In the genomic region with DNA sequence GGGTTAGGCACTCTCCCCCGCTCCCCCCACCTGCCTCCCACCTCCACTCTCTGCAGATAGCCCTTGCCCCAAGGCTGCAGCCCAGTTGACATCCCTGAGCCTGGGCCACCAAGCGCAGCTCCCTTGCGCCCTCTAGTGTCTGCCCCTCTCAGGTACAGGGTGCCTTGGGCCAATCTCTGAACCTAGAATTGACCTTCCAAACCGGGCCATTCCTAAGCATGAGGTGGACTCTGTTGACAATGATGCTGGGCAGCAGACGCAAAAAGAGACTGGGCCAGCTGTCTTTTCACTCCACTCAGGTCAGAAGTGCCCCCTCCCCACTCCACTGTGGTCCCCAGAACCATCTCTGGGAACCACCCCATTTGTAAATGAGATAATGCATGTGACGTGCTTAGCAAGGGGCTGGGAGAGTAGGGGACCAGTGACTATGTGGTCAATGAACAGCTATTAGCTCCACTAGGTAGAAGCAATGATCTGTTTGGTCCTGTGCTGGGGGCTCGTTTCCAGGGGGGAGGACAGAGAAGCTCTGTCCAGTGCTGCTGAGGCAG, we compare ENCODE assay signal across 8 cellular contexts. TPM values are rescaled to one million over a fixed set of nuclear protein-coding genes. Genes with fewer than 3 reads are reported as not detected.
DNase-seq lines count a peak whose midpoint lies in the region; ATAC-seq, FAIRE-seq and TF ChIP-seq lines count a peak whose summit lies in the region.

No MANE protein-coding gene starts in this region.

- H3K79me1 ChIP-seq in H1 (ENCODE audit: low read depth, low read length), result no peaks in the 10 kb centered on the region

- TF ChIP-seq POLR2A in A549 (IDR thresholded peaks at IDR 0.05; ENCODE audit: low read length) (no peak), GM12892 (IDR thresholded peaks at IDR 0.05; ENCODE audit: low read depth, low read length) (no peak), H1 (IDR thresholded peaks at IDR 0.05; ENCODE audit: control extremely low read depth in 1 of 2, low read depth in 2 of 2, low read length in 2 of 2) (no peak)

- no peak overlapping the region for H4K8ac ChIP-seq in H1 (ENCODE audit: extremely low read depth, insufficient read depth, low read length)

- CTCF ChIA-PET in A549 (lab: Yijun Ruan, JAX), result interaction anchor here (0.5 to 2.8 kb wide), 44 partner anchors 8 to 856 kb away, joined by 3 to 36 read pairs (median 5); no protein-coding TSS in a partner anchor
- CTCF ChIA-PET in activated CD8-positive, alpha-beta T cell treated with anti-CD3 and anti-CD28 coated beads for 36 hours (lab: Charles Lee), result interaction anchor here (0.7 to 1.7 kb wide), 19 partner anchors 9 to 763 kb away, joined by 3 to 14 read pairs (median 3); a partner anchor contains a TSS
- CTCF ChIA-PET in H1 (lab: Charles Lee; ENCODE audit: partially characterized antibody), result interaction anchor here (0.5 to 2.4 kb wide), 25 partner anchors 8 to 738 kb away, joined by 3 to 12 read pairs (median 4); a partner anchor contains a TSS

- H3K27ac ChIP-seq in A549 (peak overlapping the region; percentile 70 to 87), H1 (ENCODE audit: low read depth, low read length) (no peak overlapping the region)

- no peak for FAIRE-seq in A549 (lab: Jason Lieb, UNC)
- peak; percentile 63 for FAIRE-seq in GM12892 (lab: Jason Lieb, UNC)
- FAIRE-seq in H1 (lab: Jason Lieb, UNC), result no peak

- H3K4ac ChIP-seq in H1 (replicated peaks; ENCODE audit: insufficient read length, low read depth, low read length), result no peak overlapping the region

- no peaks in the 10 kb centered on the region for H3K27me3 Mint-ChIP-seq in activated CD8-positive, alpha-beta T cell treated with anti-CD3 and anti-CD28 coated beads for 36 hours

- H3K27me3 ChIP-seq in H1 (replicated peaks in 1 of 4; ENCODE audit: control insufficient read depth in 3 of 4, extremely low read depth in 1 of 4, insufficient read depth in 3 of 4, low read length in 3 of 4), result no peaks in the 10 kb centered on the region

- peak; percentile 94 for TF ChIP-seq CTCF in A549 (IDR thresholded peaks at IDR 0.05)
- peak; percentile 96 for TF ChIP-seq CTCF in activated CD8-positive, alpha-beta T cell treated with anti-CD3 and anti-CD28 coated beads for 36 hours (IDR thresholded peaks at IDR 0.05)
- peak; percentile 93 to 97 (median 97) for TF ChIP-seq CTCF in H1 (IDR thresholded peaks at IDR 0.05; ENCODE audit: control extremely low read depth in 1 of 3, insufficient read depth in 1 of 3, low read depth in 1 of 3, low read length in 3 of 3)

- no peaks in the 10 kb centered on the region for H3K9me3 ChIP-seq in A549
- H3K9me3 ChIP-seq in H1 (ENCODE audit: insufficient read depth in 2 of 2, low read depth in 1 of 2, low read length in 1 of 2), result no peaks in the 10 kb centered on the region

- H3K4me3 ChIP-seq in A549, result no peak overlapping the region
- no peak overlapping the region for H3K4me3 ChIP-seq in H1 (ENCODE audit: extremely low read depth in 1 of 4, insufficient read depth in 2 of 4, low read depth in 3 of 4, low read length in 4 of 4)

- no peak overlapping the region for H3K27ac Mint-ChIP-seq in activated CD8-positive, alpha-beta T cell treated with anti-CD3 and anti-CD28 coated beads for 36 hours

- H3K36me3 ChIP-seq in H1 (ENCODE audit: control insufficient read depth in 2 of 4, insufficient read depth in 4 of 4, low read length in 3 of 4), result no peaks in the 10 kb centered on the region

- H2BK120ac ChIP-seq in H1 (replicated peaks; ENCODE audit: low read depth, low read length), result no peak overlapping the region

- H3K23me2 ChIP-seq in H1 (ENCODE audit: low read depth, low read length), result no peaks in the 10 kb centered on the region

- H3K4me1 Mint-ChIP-seq in activated CD8-positive, alpha-beta T cell treated with anti-CD3 and anti-CD28 coated beads for 36 hours (ENCODE audit: low read depth), result peaks cover 41% of the 10 kb centered on the region

- no peak overlapping the region for H3K56ac ChIP-seq in H1 (replicated peaks; ENCODE audit: insufficient read length, low read depth, low read length)

- peak; percentile 75 to 92 for ATAC-seq in A549
- peak; percentile 72 for ATAC-seq in activated CD8-positive, alpha-beta T cell treated with anti-CD3 and anti-CD28 coated beads for 36 hours
- ATAC-seq in HG03432 (IDR thresholded peaks at IDR 0.05; ENCODE audit: unreplicated experiment), result no peak

- H2AK5ac ChIP-seq in H1 (ENCODE audit: low read depth, low read length), result no peak overlapping the region

- TF ChIP-seq RAD21 in A549 (conservative IDR thresholded peaks at IDR 0.05 in 1 of 2, IDR thresholded peaks at IDR 0.05 in 1 of 2) (peak; percentile 98 to 99), H1 (IDR thresholded peaks at IDR 0.05 in 1 of 2, conservative IDR thresholded peaks at IDR 0.05 in 1 of 2; ENCODE audit: low read depth in 2 of 2, low read length in 2 of 2) (peak; percentile 96 to 97)

- H3K14ac ChIP-seq in H1 (ENCODE audit: insufficient read length), result no peak overlapping the region

- WGBS in A549 (ENCODE audit: missing lambda C conversion rate), result 19% methylated on average over 7 of the region's 7 CpGs
- 52% methylated on average over 7 of the region's 7 CpGs; no CpG with 5 or more reads in 1 of the 2 experiments for WGBS in H1 (ENCODE audit: extremely low coverage in 1 of 2, insufficient coverage in 1 of 2, insufficient read length in 1 of 2, insufficient replicate concordance in 2 of 2, low coverage in 1 of 2, low lambda C conversion rate in 2 of 2, missing lambda C conversion rate in 1 of 2), 2 experiments

- no peak overlapping the region for H2BK20ac ChIP-seq in H1 (ENCODE audit: low read length)

- no peak overlapping the region for H3K9ac ChIP-seq in H1 (replicated peaks in 1 of 4; ENCODE audit: extremely low read depth in 1 of 4, low read depth in 3 of 4, low read length in 3 of 4)

- TF ChIP-seq EP300 in A549 (IDR thresholded peaks at IDR 0.05) (no peak), H1 (IDR thresholded peaks at IDR 0.05; ENCODE audit: borderline replicate concordance in 1 of 2, low read depth in 2 of 2, low read length in 2 of 2) (0 out of 3 replicates have a peak, but pooled peaks of 1 of the 2 experiments have one; percentile 47)

- H3K23ac ChIP-seq in H1 (ENCODE audit: insufficient read length), result no peak overlapping the region

- H3K4me2 ChIP-seq in A549, result no peak overlapping the region
- H3K4me2 ChIP-seq in H1 (ENCODE audit: insufficient read depth in 1 of 2, low read depth in 2 of 2, low read length in 2 of 2), result no peak overlapping the region

- DNase-seq in A549 (ENCODE audit: low read depth in 1 of 2, low spot score in 1 of 2), result peak; percentile 65 to 70
- peak; percentile 57 for DNase-seq in GM12892 (ENCODE audit: insufficient read length)
- DNase-seq in NCI-H345 (lab: John Stamatoyannopoulos, UW), result peak; percentile 52
- peak; percentile 91 for DNase-seq in activated CD8-positive, alpha-beta T cell treated with anti-CD3 and anti-CD28 coated beads for 36 hours
- DNase-seq in H1 (ENCODE audit: low read depth in 1 of 2, low spot score in 2 of 2), result peak; percentile 38 to 93
- peak; percentile 13 for DNase-seq in midbrain (lab: John Stamatoyannopoulos, UW)
- peak; percentile 80 for DNase-seq in stimulated activated CD8-positive, alpha-beta memory T cell treated with anti-CD3 and anti-CD28 coated beads, Interleukin-7, amount 100 ng/mL, for 24 hours (ENCODE audit: low read depth)

- peak overlapping the region; percentile 46; the same call in 1 of the 2 replicates for H2BK15ac ChIP-seq in H1 (ENCODE audit: low read length)

- H3K4me1 ChIP-seq in A549, result peaks cover 44% of the 10 kb centered on the region
- H3K4me1 ChIP-seq in H1 (replicated peaks in 1 of 4; ENCODE audit: control insufficient read depth in 3 of 4, insufficient read depth in 4 of 4, low read length in 3 of 4), result no peaks in the 10 kb centered on the region; a peak in 1 of 7 replicates

- H4K20me1 ChIP-seq in H1 (replicated peaks in 1 of 2; ENCODE audit: control insufficient read depth in 1 of 2, insufficient read depth in 2 of 2, low read length in 2 of 2), result peaks cover 0 to 2% of the 10 kb centered on the region in 2 experiments

- H3K36me3 Mint-ChIP-seq in activated CD8-positive, alpha-beta T cell treated with anti-CD3 and anti-CD28 coated beads for 36 hours (ENCODE audit: low read depth), result no peaks in the 10 kb centered on the region

- no peaks in the 10 kb centered on the region for H3K9me3 Mint-ChIP-seq in activated CD8-positive, alpha-beta T cell treated with anti-CD3 and anti-CD28 coated beads for 36 hours

- H2AFZ ChIP-seq in H1 (ENCODE audit: low read length), result no peak overlapping the region

- no peak overlapping the region for H2BK12ac ChIP-seq in H1 (ENCODE audit: low read depth, low read length)

- H2BK5ac ChIP-seq in H1 (ENCODE audit: low read depth, low read length), result no peak overlapping the region

- no peak overlapping the region for H4K91ac ChIP-seq in H1 (replicated peaks; ENCODE audit: insufficient read length, low read length)

- intact Hi-C loops in activated CD8-positive, alpha-beta T cell treated with anti-CD3 and anti-CD28 coated beads for 36 hours (cut with micrococcal nuclease), result loop anchor here (5.0 to 10.0 kb wide), 2 partner anchors 698 to 750 kb away; no protein-coding TSS in a partner anchor

- no peak overlapping the region for H3K18ac ChIP-seq in H1 (ENCODE audit: extremely low read depth, low read length)

- POLR2A ChIA-PET in A549 (lab: Yijun Ruan, JAX), result interaction anchor here (0.6 kb wide), 1 partner anchor 685 kb away, joined by 9 read pairs; no protein-coding TSS in a partner anchor
- POLR2A ChIA-PET in activated CD8-positive, alpha-beta T cell treated with anti-CD3 and anti-CD28 coated beads for 36 hours (lab: Charles Lee), result interaction anchor here (1.0 to 1.1 kb wide), 2 partner anchors 45 to 60 kb away, joined by 3 read pairs; a partner anchor contains a TSS
- POLR2A ChIA-PET in H1 (lab: Charles Lee; ENCODE audit: partially characterized antibody), result no interaction called here

- H4K5ac ChIP-seq in H1 (ENCODE audit: insufficient read length, low read depth, low read length), result no peak overlapping the region

- no peak overlapping the region for H3K4me3 Mint-ChIP-seq in activated CD8-positive, alpha-beta T cell treated with anti-CD3 and anti-CD28 coated beads for 36 hours

- H3K79me2 ChIP-seq in H1 (ENCODE audit: control insufficient read depth in 1 of 2, insufficient read depth in 2 of 2, low read length in 2 of 2), result no peaks in the 10 kb centered on the region

RNA-seq across cellular contexts. Expression of a gene that starts 43.3 kb away (rescaled TPM):
- 0.26 and 0.34 TPM in 2 replicates for polyA plus RNA-seq in A549 (2011; rRNA removed)
- polyA plus RNA-seq in A549 (2012; cell fraction: cytosol; rRNA removed), result 0.13 and 0.19 TPM in 2 replicates
- 0.37 and 0.75 TPM in 2 replicates for polyA plus RNA-seq in A549 (2012; cell fraction: nucleus; rRNA removed)
- polyA plus RNA-seq in A549 (2017; fragmentation: RNase III; extraction: RNeasy Plus Mini Kit Qiagen cat#74134 plus additional on column Dnase treatment), result 0.81 to 1.4 TPM (median 1.2 TPM) in 3 replicates
- 0.68 and 1.3 TPM in 2 replicates for polyA minus RNA-seq in A549 (2011; rRNA and poly(A)+ RNA removed)
- polyA plus RNA-seq in GM12892 (2012; ENCODE audit: missing spikeins), result 0.51 TPM
- total RNA-seq in activated CD8-positive, alpha-beta T cell treated with anti-CD3 and anti-CD28 coated beads for 36 hours, result under 1 TPM; 0.25 to 0.50 TPM
- total RNA-seq in H1 (2021; fragmentation: NEBNext Ultra II Directional; extraction: Animal tissue kit (Norgen Biotek cat#: 25700)), result 0.15 and 0.20 TPM in 2 replicates
- polyA plus RNA-seq in H1 (2011; rRNA removed), result 0.08 and 0.36 TPM in 2 replicates
- 0.16 TPM for polyA plus RNA-seq in H1 (2011; cell fraction: cytosol; rRNA removed)
- 0.16 TPM for polyA plus RNA-seq in H1 (2011; cell fraction: nucleus; rRNA removed)
- 0.08 to 0.33 TPM (median 0.25 TPM) in 4 replicates for polyA plus RNA-seq in H1 (2012, experiment 1 of 2)
- polyA plus RNA-seq in H1 (2012, experiment 2 of 2), result 0.05 TPM
- polyA plus RNA-seq in H1 (2013, experiment 1 of 2), result 0.20 TPM
- polyA plus RNA-seq in H1 (2013, experiment 2 of 2), result 0.11 TPM
- 0.28 and 0.83 TPM in 2 replicates for polyA minus RNA-seq in H1 (2011; rRNA and poly(A)+ RNA removed)
- not detected for polyA minus RNA-seq in H1 (2011; cell fraction: cytosol; rRNA and poly(A)+ RNA removed)
- 0.10 TPM for polyA minus RNA-seq in H1 (2011; cell fraction: nucleus; rRNA and poly(A)+ RNA removed)

RNA-seq across cellular contexts. Expression of a gene that starts 60.0 kb away (rescaled TPM):
- polyA plus RNA-seq in A549 (2011; rRNA removed) (45.7 and 50.6 TPM in 2 replicates), A549 (2017; fragmentation: RNase III; extraction: RNeasy Plus Mini Kit Qiagen cat#74134 plus additional on column Dnase treatment) (68.1 to 73.4 TPM (median 69.0 TPM) in 3 replicates), H1 (2011; rRNA removed) (1.5 TPM in 2 replicates)
- 26.7 and 37.2 TPM in 2 replicates for polyA plus RNA-seq in A549 (2012; cell fraction: cytosol; rRNA removed)
- polyA plus RNA-seq in A549 (2012; cell fraction: nucleus; rRNA removed), result 89.7 and 95.0 TPM in 2 replicates
- polyA minus RNA-seq in A549 (2011; rRNA and poly(A)+ RNA removed), result 86.7 and 103 TPM in 2 replicates
- polyA plus RNA-seq in GM12892 (2012; ENCODE audit: missing spikeins), result 0.68 TPM
- 100 to 1,000 TPM; 114 to 119 TPM for total RNA-seq in activated CD8-positive, alpha-beta T cell treated with anti-CD3 and anti-CD28 coated beads for 36 hours
- total RNA-seq in H1 (2021; fragmentation: NEBNext Ultra II Directional; extraction: Animal tissue kit (Norgen Biotek cat#: 25700)), result 4.5 and 5.5 TPM in 2 replicates
- polyA plus RNA-seq in H1 (2011; cell fraction: cytosol; rRNA removed), result 1.5 TPM
- 2.2 TPM for polyA plus RNA-seq in H1 (2011; cell fraction: nucleus; rRNA removed)
- 2.6 to 2.8 TPM (median 2.6 TPM) in 4 replicates for polyA plus RNA-seq in H1 (2012, experiment 1 of 2)
- 1.9 TPM for polyA plus RNA-seq in H1 (2012, experiment 2 of 2)
- 0.89 TPM for polyA plus RNA-seq in H1 (2013, experiment 1 of 2)
- polyA plus RNA-seq in H1 (2013, experiment 2 of 2), result 0.90 TPM
- 2.7 and 3.0 TPM in 2 replicates for polyA minus RNA-seq in H1 (2011; rRNA and poly(A)+ RNA removed)
- polyA minus RNA-seq in H1 (2011; cell fraction: cytosol; rRNA and poly(A)+ RNA removed), result 2.6 TPM
- polyA minus RNA-seq in H1 (2011; cell fraction: nucleus; rRNA and poly(A)+ RNA removed), result 4.0 TPM

Comparison
In these comparisons a context has a peak if more than half of its experiments do, and no peak if none do; other contexts are left out.
1. DNase-seq: peak in every context shown above with its lines; median percentile 91 in activated CD8-positive, alpha-beta T cell treated with anti-CD3 and anti-CD28 coated beads for 36 hours; 80 in stimulated activated CD8-positive, alpha-beta memory T cell treated with anti-CD3 and anti-CD28 coated beads, Interleukin-7, amount 100 ng/mL, for 24 hours; 68 in A549; 66 in H1; 57 in GM12892; 52 in NCI-H345; 13 in midbrain.
2. RNA of a gene that starts 60.0 kb away (total RNA-seq): 114 to 119 TPM in activated CD8-positive, alpha-beta T cell treated with anti-CD3 and anti-CD28 coated beads for 36 hours; 4.5 to 5.5 TPM in H1; every median in the first group is over 10 times any median in the second.
3. Peak in every context shown above with its lines, with median percentiles within 50 percentile points of each other: CTCF ChIP-seq.